In the genomic region with DNA sequence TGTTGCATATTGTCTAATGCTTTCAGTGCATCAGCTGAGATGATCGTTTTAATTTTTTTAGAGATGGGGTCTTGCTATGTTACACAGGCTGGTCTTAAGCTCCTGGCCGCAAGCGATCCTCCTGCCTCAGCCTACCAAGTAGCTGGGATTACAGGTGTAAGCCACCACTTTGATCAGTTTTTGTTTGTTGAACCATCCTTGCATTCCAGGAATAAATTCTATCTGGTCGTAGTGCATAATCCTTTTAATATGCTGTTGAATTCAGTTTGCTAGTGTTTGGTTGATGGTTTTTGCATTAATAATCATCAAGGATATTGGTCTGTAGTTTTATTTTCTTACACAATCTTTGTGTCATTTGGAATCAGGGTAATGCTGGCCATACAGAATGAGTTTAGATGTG, we compare ENCODE assay signal across 31 cellular contexts. TPM values are rescaled to one million over a fixed set of nuclear protein-coding genes. Genes with fewer than 3 reads are reported as not detected.
"Had no signal": no experiment of that assay in that cellular context is flagged by ENCODE, and none has a peak within 500 bp of the region (broad histone marks: within the 10 kb centered on the region; RNA-seq: fewer than 3 reads in every experiment).

No MANE protein-coding gene starts in this region.

- H3K27ac ChIP-seq: brain microvascular endothelial cell, cardiac muscle cell, SJCRH30, VCaP had no signal

- H3K4me2 ChIP-seq: SK-N-SH had no signal

- H3K27me3 Mint-ChIP-seq: activated CD4-positive, alpha-beta memory T cell treated with anti-CD3 and anti-CD28 coated beads for 36 hours; activated CD4-positive, alpha-beta T cell treated with anti-CD3 and anti-CD28 coated beads, Interleukin-2, amount 10 ng/mL, durations not matched to agents 7 days and 5 days; activated naive CD8-positive, alpha-beta T cell; activated T-helper 17 cell treated with anti-CD3 and anti-CD28 coated beads, Interleukin-2, amount 50 U/mL, for 72 hours had no signal

- H3K9ac ChIP-seq: SK-N-SH had no signal

- ATAC-seq: activated T-helper 17 cell treated with anti-CD3 and anti-CD28 coated beads, Interleukin-2, amount 50 U/mL, for 72 hours; Panc1 had no signal

- H3K27ac Mint-ChIP-seq: activated CD4-positive, alpha-beta memory T cell treated with anti-CD3 and anti-CD28 coated beads for 36 hours; activated CD4-positive, alpha-beta T cell treated with anti-CD3 and anti-CD28 coated beads, Interleukin-2, amount 10 ng/mL, durations not matched to agents 7 days and 5 days; activated naive CD4-positive, alpha-beta T cell treated with anti-CD3 and anti-CD28 coated beads for 36 hours; activated naive CD8-positive, alpha-beta T cell; activated T-helper 17 cell treated with anti-CD3 and anti-CD28 coated beads, Interleukin-2, amount 50 U/mL, for 72 hours had no signal

- H3K4me1 Mint-ChIP-seq: activated T-helper 17 cell treated with anti-CD3 and anti-CD28 coated beads, Interleukin-2, amount 50 U/mL, for 72 hours had no signal

- DNase-seq: activated CD4-positive, alpha-beta memory T cell treated with anti-CD3 and anti-CD28 coated beads for 36 hours; activated CD4-positive, alpha-beta T cell treated with anti-CD3 and anti-CD28 coated beads, Interleukin-2, amount 10 ng/mL, durations not matched to agents 7 days and 5 days; activated CD4-positive, CD25-positive, alpha-beta regulatory T cell; activated gamma-delta T cell; activated naive CD4-positive, alpha-beta T cell treated with anti-CD3 and anti-CD28 coated beads for 36 hours; activated T-cell treated with anti-CD3 and anti-CD28 coated beads for 4 hours; activated T-cell treated with anti-CD3 and anti-CD28 coated beads, Interleukin-2, amount 50 U/mL, for 48 hours; brain microvascular endothelial cell; Kasumi-1; NCI-H1092; NCI-H1417 treated with DMSO at 0.1 percent for 48 hours; NCI-H1694; NCI-H2029 treated with DMSO at 0.1 percent for 48 hours; NCI-H345; NCI-H510A treated with DMSO at 0.1 percent for 48 hours; NCI-H69; NK-92 treated with Interleukin-12 subunit alpha and Interleukin-12 subunit beta, amount 100 ng/mL, for 24 hours; OCI-M1; Right ventricle myocardium superior; RPMI8226; SJCRH30; SK-N-SH; T-helper 1 cell had no signal

- H3K27me3 ChIP-seq: brain microvascular endothelial cell, cardiac muscle cell, SJCRH30 had no signal

- H3K4me1 ChIP-seq: SJCRH30 had no signal

- H3K4me3 Mint-ChIP-seq: activated CD4-positive, alpha-beta memory T cell treated with anti-CD3 and anti-CD28 coated beads for 36 hours; activated CD4-positive, alpha-beta T cell treated with anti-CD3 and anti-CD28 coated beads, Interleukin-2, amount 10 ng/mL, durations not matched to agents 7 days and 5 days; activated naive CD4-positive, alpha-beta T cell treated with anti-CD3 and anti-CD28 coated beads for 36 hours; activated naive CD8-positive, alpha-beta T cell; activated T-helper 17 cell treated with anti-CD3 and anti-CD28 coated beads, Interleukin-2, amount 50 U/mL, for 72 hours had no signal

- H3K4me3 ChIP-seq: cardiac muscle cell, SJCRH30 had no signal

RNA-seq across cellular contexts. Expression of a gene that starts 31.4 kb away (rescaled TPM):
- total RNA-seq: activated CD4-positive, alpha-beta memory T cell treated with anti-CD3 and anti-CD28 coated beads for 36 hours; activated CD4-positive, alpha-beta T cell treated with anti-CD3 and anti-CD28 coated beads, Interleukin-2, amount 10 ng/mL, durations not matched to agents 7 days and 5 days; activated CD8-positive, alpha-beta memory T cell treated with anti-CD3 and anti-CD28 coated beads for 36 hours; activated naive CD4-positive, alpha-beta T cell treated with anti-CD3 and anti-CD28 coated beads for 36 hours; activated T-helper 17 cell treated with anti-CD3 and anti-CD28 coated beads, Interleukin-2, amount 50 U/mL, for 72 hours; cardiac muscle cell; M059J; Right ventricle myocardium superior; SJCRH30; T-helper 2 cell treated with Interferon-gamma antibody and Interleukin-4, amounts not matched to agents 100 ng/mL and 5 ng/mL, for 36 hours had no signal
- polyA plus RNA-seq: cardiac muscle cell, SK-N-SH had no signal
